ENCODE assay signal across 15 cellular contexts in genomic region chr19:39829702-39830275, GRCh38. TPM values are rescaled to one million over a fixed set of nuclear protein-coding genes. Genes with fewer than 3 reads are reported as not detected.
"Had no signal": no experiment of that assay in that cellular context is flagged by ENCODE, and none has a peak within 500 bp of the region (broad histone marks: within the 10 kb centered on the region; RNA-seq: fewer than 3 reads in every experiment).

No MANE protein-coding gene starts in this region.

- H3K4me3 Mint-ChIP-seq: activated T-helper 17 cell treated with anti-CD3 and anti-CD28 coated beads, Interleukin-2, amount 50 U/mL, for 72 hours; mesothelial cell of epicardium had no signal

- H3K27me3 ChIP-seq: gastroesophageal sphincter, thyroid gland had no signal

- H3K9me3 Mint-ChIP-seq: activated T-helper 17 cell treated with anti-CD3 and anti-CD28 coated beads, Interleukin-2, amount 50 U/mL, for 72 hours; mesothelial cell of epicardium had no signal

- H3K4me3 ChIP-seq: gastroesophageal sphincter, thyroid gland had no signal

- DNase-seq: activated CD4-positive, alpha-beta T cell treated with anti-CD3 and anti-CD28 coated beads, Interleukin-2, amount 50 U/mL, for 48 hours; activated naive CD4-positive, alpha-beta T cell treated with anti-CD3 and anti-CD28 coated beads, Interleukin-2, amount 50 U/mL, for 16 hours; effector memory CD4-positive, alpha-beta T cell; naive B cell; small intestine; SW 1271; thyroid gland had no signal

- ATAC-seq: activated CD4-positive, CD25-positive, alpha-beta regulatory T cell treated with anti-CD3 and anti-CD28 coated beads, Interleukin-2, amount 50 U/mL, for 24 hours; activated T-helper 17 cell treated with anti-CD3 and anti-CD28 coated beads, Interleukin-2, amount 50 U/mL, for 72 hours; gastroesophageal sphincter had no signal

- H3K9me3 ChIP-seq: gastroesophageal sphincter, thyroid gland had no signal

- H3K27ac ChIP-seq: gastroesophageal sphincter, thyroid gland had no signal

- H3K27me3 Mint-ChIP-seq: activated T-helper 17 cell treated with anti-CD3 and anti-CD28 coated beads, Interleukin-2, amount 50 U/mL, for 72 hours; brain; naive B cell had no signal

RNA-seq across cellular contexts. Expression of gene LEUTX, which starts 51.1 kb away (rescaled TPM):
- total RNA-seq: activated T-helper 17 cell treated with anti-CD3 and anti-CD28 coated beads, Interleukin-2, amount 50 U/mL, for 72 hours; gastroesophageal sphincter; kidney; liver; mesothelial cell of epicardium; omental fat pad; thyroid gland had no signal
- polyA plus RNA-seq: liver, small intestine had no signal
